8 cellular contexts compared by ENCODE assay signal in genomic region chr4:155403886-155404285, GRCh38.
DNase-seq lines count a peak whose midpoint lies in the region; ATAC-seq lines count a peak whose summit lies in the region.

No MANE protein-coding gene starts in this region.

- ATAC-seq in HG02678 (IDR thresholded peaks at IDR 0.05; ENCODE audit: unreplicated experiment) (no peak), GM21515 (IDR thresholded peaks at IDR 0.05; ENCODE audit: unreplicated experiment) (no peak), HG02623 (IDR thresholded peaks at IDR 0.05; ENCODE audit: unreplicated experiment) (no peak)

- DNase-seq in AG08395 (ENCODE audit: low spot score) (peak; percentile 34), HuH-7 (ENCODE audit: low spot score) (peak; percentile 9), SW480 (ENCODE audit: low spot score) (peak; percentile 26), hepatic stellate cell (ENCODE audit: low spot score) (peak; percentile 12), activated gamma-delta T cell (lab: John Stamatoyannopoulos, UW) (no peak)
